8 cellular contexts compared by ENCODE assay signal in genomic region chr1:39574646-39575045, GRCh38. TPM values are rescaled to one million over a fixed set of nuclear protein-coding genes. Genes with fewer than 3 reads are reported as not detected.
A peak's percentile ranks its signal among the peaks of the same experiment; 100 is the strongest.
DNase-seq lines count a peak whose midpoint lies in the region; ATAC-seq, FAIRE-seq and TF ChIP-seq lines count a peak whose summit lies in the region.

No MANE protein-coding gene starts in this region.

- DNase-seq in AG04449 (ENCODE audit: low read depth, low spot score) (no peak), iPS DF 6.9 (ENCODE audit: low read depth, low spot score) (no peak), small intestine (peak; percentile 72), OCI-M2 (lab: John Stamatoyannopoulos, UW; ENCODE audit: unreplicated experiment) (no peak)
- no peak for DNase-seq in activated T-helper 2 cell treated with anti-CD3 and anti-CD28 coated beads, Interferon-gamma antibody, Interleukin-2, Interleukin-4, amounts not matched to agents 10 μg/mL and 5 μg/mL and 100 μg/mL, durations not matched to agents 14 hours and 24 hours and 36 hours (ENCODE audit: low spot score)

- H3K4me3 ChIP-seq in AG04449 (ENCODE audit: low read depth, low read length) (peak overlapping the region; percentile 78), HUES48 (ENCODE audit: low read depth, low read length) (peak overlapping the region; percentile 92), iPS DF 6.9 (ENCODE audit: low read length) (peak overlapping the region; percentile 66; the same call in 1 of the 2 replicates), small intestine (ENCODE audit: low read depth in 1 of 2, low read length in 2 of 2) (peak overlapping the region in 1 of 2 donors; percentile 92)

- no peaks in the 10 kb centered on the region for H3K9me3 Mint-ChIP-seq in activated T-helper 2 cell treated with anti-CD3 and anti-CD28 coated beads, Interferon-gamma antibody, Interleukin-2, Interleukin-4, amounts not matched to agents 10 μg/mL and 5 μg/mL and 100 μg/mL, durations not matched to agents 14 hours and 24 hours and 36 hours

- no peaks in the 10 kb centered on the region for H3K27me3 Mint-ChIP-seq in activated T-helper 2 cell treated with anti-CD3 and anti-CD28 coated beads, Interferon-gamma antibody, Interleukin-2, Interleukin-4, amounts not matched to agents 10 μg/mL and 5 μg/mL and 100 μg/mL, durations not matched to agents 14 hours and 24 hours and 36 hours (ENCODE audit: low read depth)

- no peaks in the 10 kb centered on the region for H3K27me3 ChIP-seq in HUES48 (ENCODE audit: control insufficient read depth, insufficient read depth, low read length)
- H3K27me3 ChIP-seq in iPS DF 6.9 (ENCODE audit: control insufficient read depth, insufficient read depth, low read length): no peaks in the 10 kb centered on the region
- H3K27me3 ChIP-seq in small intestine (ENCODE audit: control insufficient read depth in 2 of 2, insufficient read depth in 2 of 2, low read length in 2 of 2): no peaks in the 10 kb centered on the region

- ATAC-seq in HG03460 (IDR thresholded peaks at IDR 0.05; ENCODE audit: unreplicated experiment): no peak
- ATAC-seq in GM21825 (IDR thresholded peaks at IDR 0.05; ENCODE audit: unreplicated experiment): no peak

- H3K27ac ChIP-seq in HUES48 (ENCODE audit: low read depth, low read length): no peak overlapping the region
- no peak overlapping the region for H3K27ac ChIP-seq in iPS DF 6.9 (ENCODE audit: low read length)
- H3K27ac ChIP-seq in small intestine (ENCODE audit: low read depth in 1 of 2, low read length in 1 of 2): peak overlapping the region; percentile 73 to 90

- H3K36me3 ChIP-seq in HUES48 (ENCODE audit: control insufficient read depth, insufficient read depth, low read length): peaks cover 55% of the 10 kb centered on the region
- H3K36me3 ChIP-seq in iPS DF 6.9 (ENCODE audit: control insufficient read depth, insufficient read depth, low read length): peaks cover 19% of the 10 kb centered on the region
- H3K36me3 ChIP-seq in small intestine (ENCODE audit: control insufficient read depth in 2 of 2, insufficient read depth in 2 of 2, low read length in 2 of 2): peaks cover 15 to 18% of the 10 kb centered on the region in 2 donors

- no peak for FAIRE-seq in small intestine (lab: Jason Lieb, UNC)

- H3K4me1 Mint-ChIP-seq in activated T-helper 2 cell treated with anti-CD3 and anti-CD28 coated beads, Interferon-gamma antibody, Interleukin-2, Interleukin-4, amounts not matched to agents 10 μg/mL and 5 μg/mL and 100 μg/mL, durations not matched to agents 14 hours and 24 hours and 36 hours (ENCODE audit: low read depth): peaks cover 39% of the 10 kb centered on the region

- peak overlapping the region; percentile 87 for H3K27ac Mint-ChIP-seq in activated T-helper 2 cell treated with anti-CD3 and anti-CD28 coated beads, Interferon-gamma antibody, Interleukin-2, Interleukin-4, amounts not matched to agents 10 μg/mL and 5 μg/mL and 100 μg/mL, durations not matched to agents 14 hours and 24 hours and 36 hours

- CTCF ChIA-PET in AG04449 (lab: Yijun Ruan, JAX): interaction anchor here (0.7 to 8.0 kb wide), 11 partner anchors 9 to 101 kb away, joined by 3 to 58 read pairs (median 4); no protein-coding TSS in a partner anchor

- H3K36me3 Mint-ChIP-seq in activated T-helper 2 cell treated with anti-CD3 and anti-CD28 coated beads, Interferon-gamma antibody, Interleukin-2, Interleukin-4, amounts not matched to agents 10 μg/mL and 5 μg/mL and 100 μg/mL, durations not matched to agents 14 hours and 24 hours and 36 hours (ENCODE audit: low read depth): peaks cover 63% of the 10 kb centered on the region

- H3K4me3 Mint-ChIP-seq in activated T-helper 2 cell treated with anti-CD3 and anti-CD28 coated beads, Interferon-gamma antibody, Interleukin-2, Interleukin-4, amounts not matched to agents 10 μg/mL and 5 μg/mL and 100 μg/mL, durations not matched to agents 14 hours and 24 hours and 36 hours (ENCODE audit: low read depth): peak overlapping the region; percentile 91

- peaks cover 11% of the 10 kb centered on the region; the same call in 1 of the 2 replicates for H3K4me1 ChIP-seq in HUES48 (ENCODE audit: control insufficient read depth, insufficient read depth, low read length)
- H3K4me1 ChIP-seq in iPS DF 6.9 (ENCODE audit: control insufficient read depth, insufficient read depth, low read length): no peaks in the 10 kb centered on the region; the same call in 1 of the 2 replicates
- H3K4me1 ChIP-seq in small intestine (ENCODE audit: control insufficient read depth in 2 of 2, insufficient read depth in 1 of 2, low read depth in 1 of 2, low read length in 1 of 2): peaks cover 1 to 6% of the 10 kb centered on the region in 2 donors

- no peak overlapping the region for H3K9ac ChIP-seq in HUES48 (ENCODE audit: low read depth, low read length)

- intact Hi-C loops in activated T-helper 2 cell treated with anti-CD3 and anti-CD28 coated beads, Interferon-gamma antibody, Interleukin-2, Interleukin-4, amounts not matched to agents 10 μg/mL and 5 μg/mL and 100 μg/mL, durations not matched to agents 14 hours and 24 hours and 36 hours (cut with micrococcal nuclease): loop anchor here (2.0 to 5.0 kb wide), 2 partner anchors 78 to 382 kb away; no protein-coding TSS in a partner anchor

- TF ChIP-seq CTCF in AG04449 (IDR thresholded peaks at IDR 0.05; ENCODE audit: insufficient read depth, low read length, missing control alignments): no peak

- WGBS in iPS DF 6.9 (ENCODE audit: insufficient coverage, insufficient read length): no CpG with 5 or more reads among the region's 5 CpGs
- 6 to 26% (median 10%) methylated on average over 5 of the region's 5 CpGs for WGBS in small intestine, 3 donors

- POLR2A ChIA-PET in AG04449 (lab: Yijun Ruan, JAX): no interaction called here

- H3K9me3 ChIP-seq in HUES48 (ENCODE audit: control insufficient read depth, insufficient read depth, low read length) (no peaks in the 10 kb centered on the region), iPS DF 6.9 (ENCODE audit: control insufficient read depth, insufficient read depth, low read length) (no peaks in the 10 kb centered on the region), small intestine (ENCODE audit: control insufficient read depth, low read depth) (no peaks in the 10 kb centered on the region)

RNA-seq across cellular contexts. Expression of gene PABPC4, which starts 1.9 kb away (rescaled TPM):
- 369 and 375 TPM in 2 replicates for total RNA-seq in activated T-helper 2 cell treated with anti-CD3 and anti-CD28 coated beads, Interferon-gamma antibody, Interleukin-2, Interleukin-4, amounts not matched to agents 10 μg/mL and 5 μg/mL and 100 μg/mL, durations not matched to agents 14 hours and 24 hours and 36 hours
- polyA plus RNA-seq in small intestine: 100 to 1,000 TPM in 1 of 3 donors, 10 to 100 TPM in 2; 67.5 to 121 (median 87.3) TPM

Comparison
In these comparisons a context has a peak if more than half of its experiments do, and no peak if none do; other contexts are left out.
1. H3K27ac ChIP-seq: peak in small intestine (2 of 2); none in HUES48 (single experiment) and iPS DF 6.9 (single experiment).